Comparison of ENCODE assay signal across 18 cellular contexts in genomic region chr16:56478228-56479049, GRCh38. TPM values are rescaled to one million over a fixed set of nuclear protein-coding genes. Genes with fewer than 3 reads are reported as not detected.
DNase-seq lines count a peak whose midpoint lies in the region; ATAC-seq, FAIRE-seq and TF ChIP-seq lines count a peak whose summit lies in the region.
"Had no signal": no experiment of that assay in that cellular context is flagged by ENCODE, and none has a peak within 500 bp of the region (broad histone marks: within the 10 kb centered on the region; RNA-seq: fewer than 3 reads in every experiment).

No MANE protein-coding gene starts in this region.

- no peak overlapping the region for H3K4me3 Mint-ChIP-seq in Caco-2 (ENCODE audit: unreplicated experiment)
- H3K4me3 Mint-ChIP-seq: effector memory CD8-positive, alpha-beta T cell; T-helper 1 cell treated with Interleukin-12 subunit alpha and Interleukin-12 subunit beta and Interleukin-4 antibody, amounts not matched to agents 30 μg/mL and 1 μg/mL, for 36 hours had no signal

- no peak for DNase-seq in A549 (ENCODE audit: low read depth in 1 of 2, low spot score in 1 of 2)
- DNase-seq in Caco-2: peak in 1 of 2 experiments; percentile 27
- no peak for DNase-seq in RWPE2 (ENCODE audit: low spot score)
- DNase-seq in fibroblast of mammary gland (ENCODE audit: low read depth): peak; percentile 12
- no peak for DNase-seq in HuH-7.5 (ENCODE audit: low spot score)
- DNase-seq in ovary: no peak
- DNase-seq: activated effector memory CD4-positive, alpha-beta T cell treated with Interleukin-2 at 50 U/mL for 16 hours; C1 segment of cervical spinal cord; effector memory CD8-positive, alpha-beta T cell; heart right ventricle; kidney glomerular epithelial cell; NCI-H1048; Peyer's patch; stimulated activated CD4-positive, alpha-beta T cell treated with anti-CD3 and anti-CD28 coated beads, Interleukin-4, amount 100 ng/mL, for 1 hour had no signal

- peaks cover 63% of the 10 kb centered on the region for H3K36me3 Mint-ChIP-seq in Caco-2 (ENCODE audit: insufficient read depth, unreplicated experiment)

- H3K27ac ChIP-seq in A549 (peak overlapping the region; percentile 49 to 50; a peak in 4 of 6 replicates), RWPE2 (ENCODE audit: poor library complexity, severe bottlenecking) (peak overlapping the region; percentile 51), ovary (no peak overlapping the region)
- H3K27ac ChIP-seq: heart right ventricle, Peyer's patch, vagina had no signal

- TF ChIP-seq CTCF in A549 (IDR thresholded peaks at IDR 0.05): no peak
- no peak for TF ChIP-seq CTCF in Caco-2 (IDR thresholded peaks at IDR 0.05; ENCODE audit: insufficient read depth in 1 of 2, low read depth in 1 of 2, low read length in 1 of 2, severe bottlenecking in 1 of 2, unreplicated experiment in 1 of 2)
- TF ChIP-seq CTCF in RWPE2 (IDR thresholded peaks at IDR 0.05; ENCODE audit: poor library complexity, severe bottlenecking): no peak
- TF ChIP-seq CTCF in fibroblast of mammary gland (conservative IDR thresholded peaks at IDR 0.05; ENCODE audit: control insufficient read depth, insufficient read depth, low read depth, low read length): no peak
- no peak for TF ChIP-seq CTCF in ovary (IDR thresholded peaks at IDR 0.05)

- H3K4me2 ChIP-seq in A549: no peak overlapping the region

- peaks cover 13% of the 10 kb centered on the region; the same call in 2 of the 3 replicates for H3K4me1 ChIP-seq in A549
- H3K4me1 ChIP-seq in Caco-2: no peaks in the 10 kb centered on the region
- H3K4me1 ChIP-seq in RWPE2 (ENCODE audit: insufficient read depth, poor library complexity, severe bottlenecking): peaks cover 17% of the 10 kb centered on the region
- no peaks in the 10 kb centered on the region for H3K4me1 ChIP-seq in ovary (ENCODE audit: insufficient read depth)
- H3K4me1 ChIP-seq: Peyer's patch, vagina had no signal

- no TSS peak for BruUV-seq in Caco-2 (replicated peaks; lab: Mats Ljungman, UMichigan)

- intact Hi-C loops in Caco-2 (cut with micrococcal nuclease; ENCODE audit: unreplicated experiment) (no loop called here), ovary (cut with DNase I) (no loop called here)

- TF ChIP-seq EP300 in A549 (IDR thresholded peaks at IDR 0.05) (no peak), ovary (IDR thresholded peaks at IDR 0.05) (no peak)

- H3K27ac Mint-ChIP-seq in Caco-2 (ENCODE audit: unreplicated experiment): peak overlapping the region; percentile 50
- H3K27ac Mint-ChIP-seq: T-helper 1 cell treated with Interleukin-12 subunit alpha and Interleukin-12 subunit beta and Interleukin-4 antibody, amounts not matched to agents 30 μg/mL and 1 μg/mL, for 36 hours had no signal

- TF ChIP-seq RAD21 in A549 (conservative IDR thresholded peaks at IDR 0.05 in 1 of 2, IDR thresholded peaks at IDR 0.05 in 1 of 2): no peak

- CTCF ChIA-PET in A549 (lab: Yijun Ruan, JAX) (interaction anchor here (1.1 to 1.5 kb wide), 3 partner anchors 9 to 122 kb away, joined by 3 to 5 read pairs (median 4); no protein-coding TSS in a partner anchor), Caco-2 (lab: Charles Lee) (no interaction called here)

- H3K4me1 Mint-ChIP-seq in Caco-2 (ENCODE audit: low read depth, unreplicated experiment): no peaks in the 10 kb centered on the region

- POLR2A ChIA-PET in A549 (lab: Yijun Ruan, JAX): no interaction called here
- POLR2A ChIA-PET in Caco-2 (lab: Charles Lee): no interaction called here

- no peaks in the 10 kb centered on the region for H3K9me3 Mint-ChIP-seq in Caco-2 (ENCODE audit: unreplicated experiment)
- H3K9me3 Mint-ChIP-seq: effector memory CD8-positive, alpha-beta T cell; T-helper 1 cell treated with Interleukin-12 subunit alpha and Interleukin-12 subunit beta and Interleukin-4 antibody, amounts not matched to agents 30 μg/mL and 1 μg/mL, for 36 hours had no signal

- no peak for TF ChIP-seq POLR2A in A549 (IDR thresholded peaks at IDR 0.05; ENCODE audit: low read length)
- TF ChIP-seq POLR2A in ovary (IDR thresholded peaks at IDR 0.05): no peak

- ATAC-seq in A549 (no peak), RWPE2 (ENCODE audit: low read depth) (no peak), GM21526 (IDR thresholded peaks at IDR 0.05; ENCODE audit: low FRiP score, unreplicated experiment) (no peak), GM21825 (IDR thresholded peaks at IDR 0.05; ENCODE audit: unreplicated experiment) (no peak)
- ATAC-seq: effector memory CD8-positive, alpha-beta T cell had no signal

- H3K27me3 ChIP-seq in Caco-2 (replicated peaks; ENCODE audit: control insufficient read depth, insufficient read depth, low read length) (no peaks in the 10 kb centered on the region), RWPE2 (ENCODE audit: insufficient read depth, poor library complexity, severe bottlenecking) (no peaks in the 10 kb centered on the region), ovary (no peaks in the 10 kb centered on the region)
- H3K27me3 ChIP-seq: heart right ventricle, Peyer's patch, vagina had no signal

- no peak overlapping the region for H3K4me3 ChIP-seq in A549
- H3K4me3 ChIP-seq in Caco-2 (ENCODE audit: low read depth, low read length): no peak overlapping the region
- no peak overlapping the region for H3K4me3 ChIP-seq in RWPE2 (ENCODE audit: severe bottlenecking)
- H3K4me3 ChIP-seq in fibroblast of mammary gland (ENCODE audit: control insufficient read depth, low read depth, low read length): no peak overlapping the region
- H3K4me3 ChIP-seq in ovary: no peak overlapping the region
- H3K4me3 ChIP-seq: heart right ventricle, Peyer's patch, vagina had no signal

- FAIRE-seq in A549 (lab: Jason Lieb, UNC): no peak

- 82% methylated on average over 2 of the region's 2 CpGs for WGBS in A549 (ENCODE audit: missing lambda C conversion rate)
- WGBS in ovary, 3 donors: 75 to 76% (median 76%) methylated on average over 2 of the region's 2 CpGs

- H3K36me3 ChIP-seq in Caco-2 (ENCODE audit: control insufficient read depth, insufficient read depth, low read length) (no peaks in the 10 kb centered on the region; the same call in 1 of the 2 replicates), RWPE2 (ENCODE audit: low read depth) (peaks cover 89% of the 10 kb centered on the region), ovary (no peaks in the 10 kb centered on the region)

- no peaks in the 10 kb centered on the region for H3K27me3 Mint-ChIP-seq in Caco-2 (ENCODE audit: insufficient read depth, unreplicated experiment)
- H3K27me3 Mint-ChIP-seq: effector memory CD8-positive, alpha-beta T cell had no signal

- H3K9me3 ChIP-seq in A549 (no peaks in the 10 kb centered on the region), Caco-2 (no peaks in the 10 kb centered on the region), RWPE2 (ENCODE audit: severe bottlenecking) (no peaks in the 10 kb centered on the region), ovary (no peaks in the 10 kb centered on the region)
- H3K9me3 ChIP-seq: heart right ventricle, Peyer's patch, vagina had no signal

TF ChIP-seq in A549, 52 proteins besides CTCF, POLR2A, EP300 and RAD21 (continues in another document):
- TF ChIP-seq E2F6 (IDR thresholded peaks at IDR 0.05; ENCODE audit: borderline replicate concordance, low read depth) (no peak), KDM5A (IDR thresholded peaks at IDR 0.05) (no peak), BHLHE40 (IDR thresholded peaks at IDR 0.05; ENCODE audit: low read depth, low read length) (no peak), CHD2 (IDR thresholded peaks at IDR 0.05; ENCODE audit: low read length, partially characterized antibody) (no peak), HEYL (CRISPR knock-in tag; IDR thresholded peaks at IDR 0.05) (no peak), CHD4 (IDR thresholded peaks at IDR 0.05; ENCODE audit: borderline replicate concordance) (no peak), FOSB (CRISPR knock-in tag; IDR thresholded peaks at IDR 0.05) (no peak)

RNA-seq across cellular contexts. Expression of gene OGFOD1, which starts 27.1 kb away (rescaled TPM):
- 72.6 and 94.1 TPM in 2 replicates for polyA plus RNA-seq in A549 (2011; rRNA removed)
- 25.7 and 30.4 TPM in 2 replicates for polyA plus RNA-seq in A549 (2012; cell fraction: cytosol; rRNA removed)
- polyA plus RNA-seq in A549 (2012; cell fraction: nucleus; rRNA removed): 12.7 and 17.1 TPM in 2 replicates
- polyA plus RNA-seq in A549 (2017; fragmentation: RNase III; extraction: RNeasy Plus Mini Kit Qiagen cat#74134 plus additional on column Dnase treatment): 71.6 to 79.7 TPM (median 72.7 TPM) in 3 replicates
- polyA minus RNA-seq in A549 (2011; rRNA and poly(A)+ RNA removed): 45.3 and 52.9 TPM in 2 replicates
- 75.5 and 79.0 TPM in 2 replicates for total RNA-seq in Caco-2 (2022)
- total RNA-seq in ovary: 10 to 100 TPM in 6 of 7 donors, 1 to 10 TPM in 1; 8.1 to 45.2 (median 28.9) TPM
- 10 to 100 TPM; 12.2 to 36.4 TPM for polyA plus RNA-seq in ovary

RNA-seq across cellular contexts. Expression of gene NUDT21, which starts 27.3 kb away (rescaled TPM):
- 128 and 153 TPM in 2 replicates for polyA plus RNA-seq in A549 (2011; rRNA removed)
- 62.1 and 69.5 TPM in 2 replicates for polyA plus RNA-seq in A549 (2012; cell fraction: cytosol; rRNA removed)
- polyA plus RNA-seq in A549 (2012; cell fraction: nucleus; rRNA removed): 34.0 and 51.1 TPM in 2 replicates
- polyA plus RNA-seq in A549 (2017; fragmentation: RNase III; extraction: RNeasy Plus Mini Kit Qiagen cat#74134 plus additional on column Dnase treatment): 58.7 to 68.4 TPM (median 62.8 TPM) in 3 replicates
- polyA minus RNA-seq in A549 (2011; rRNA and poly(A)+ RNA removed): 52.8 and 71.6 TPM in 2 replicates
- total RNA-seq in Caco-2 (2022): 305 and 311 TPM in 2 replicates
- total RNA-seq in ovary: 100 to 1,000 TPM in 5 of 7 donors, 10 to 100 TPM in 2; 46.0 to 163 (median 130) TPM
- 10 to 100 TPM; 40.8 to 64.7 TPM for polyA plus RNA-seq in ovary

RNA-seq across cellular contexts. Expression of gene BBS2, which starts 41.4 kb away (rescaled TPM):
- polyA plus RNA-seq in A549 (2011; rRNA removed): 61.4 and 62.3 TPM in 2 replicates
- 23.6 and 24.1 TPM in 2 replicates for polyA plus RNA-seq in A549 (2012; cell fraction: cytosol; rRNA removed)
- polyA plus RNA-seq in A549 (2012; cell fraction: nucleus; rRNA removed): 30.9 and 39.3 TPM in 2 replicates
- 36.1 to 46.6 TPM (median 44.4 TPM) in 3 replicates for polyA plus RNA-seq in A549 (2017; fragmentation: RNase III; extraction: RNeasy Plus Mini Kit Qiagen cat#74134 plus additional on column Dnase treatment)
- polyA minus RNA-seq in A549 (2011; rRNA and poly(A)+ RNA removed): 37.5 and 58.3 TPM in 2 replicates
- total RNA-seq in Caco-2 (2022): 25.6 and 27.7 TPM in 2 replicates
- total RNA-seq in ovary: 10 to 100 TPM; 50.4 to 86.2 (median 67.1) TPM
- 10 to 100 TPM; 47.9 to 81.0 TPM for polyA plus RNA-seq in ovary

RNA-seq across cellular contexts. Expression of gene AMFR, which starts 53.1 kb away (rescaled TPM):
- 88.5 and 92.8 TPM in 2 replicates for polyA plus RNA-seq in A549 (2011; rRNA removed)
- 57.5 and 68.6 TPM in 2 replicates for polyA plus RNA-seq in A549 (2012; cell fraction: cytosol; rRNA removed)
- 92.4 and 94.5 TPM in 2 replicates for polyA plus RNA-seq in A549 (2012; cell fraction: nucleus; rRNA removed)
- 61.3 to 68.9 TPM (median 68.6 TPM) in 3 replicates for polyA plus RNA-seq in A549 (2017; fragmentation: RNase III; extraction: RNeasy Plus Mini Kit Qiagen cat#74134 plus additional on column Dnase treatment)
- polyA minus RNA-seq in A549 (2011; rRNA and poly(A)+ RNA removed): 473 and 499 TPM in 2 replicates
- total RNA-seq in Caco-2 (2022): 101 and 106 TPM in 2 replicates
- 100 to 1,000 TPM; 103 to 130 (median 116) TPM for total RNA-seq in ovary
- polyA plus RNA-seq in ovary: 10 to 100 TPM; 94.1 to 97.8 TPM

Comparison
In these comparisons a context has a peak if more than half of its experiments do, and no peak if none do; other contexts are left out.
1. H3K27ac ChIP-seq: peak in A549 (2 of 2) and RWPE2 (single experiment); none in ovary (0 of 2).